In genomic region chr17:41390411-41390938, GRCh38 we compare ENCODE assay signal across 37 cellular contexts. TPM values are rescaled to one million over a fixed set of nuclear protein-coding genes. Genes with fewer than 3 reads are reported as not detected.
"Had no signal": no experiment of that assay in that cellular context is flagged by ENCODE, and none has a peak within 500 bp of the region (broad histone marks: within the 10 kb centered on the region; RNA-seq: fewer than 3 reads in every experiment).

No MANE protein-coding gene starts in this region.

- H3K4me1 ChIP-seq: ascending aorta had no signal

- H3K27me3 ChIP-seq: ascending aorta, cardiac muscle cell had no signal

- H3K36me3 Mint-ChIP-seq: activated naive CD8-positive, alpha-beta T cell treated with anti-CD3 and anti-CD28 coated beads, Interleukin-2, amount 10 ng/mL, durations not matched to agents 7 days and 5 days had no signal

- DNase-seq: activated CD4-positive, alpha-beta T cell treated with anti-CD3 and anti-CD28 coated beads for 1 hour; activated CD4-positive, alpha-beta T cell treated with anti-CD3 and anti-CD28 coated beads for 48 hours; activated CD4-positive, alpha-beta T cell treated with anti-CD3 and anti-CD28 coated beads, Interleukin-2, amount 50 U/mL, for 4 hours; activated CD4-positive, CD25-positive, alpha-beta regulatory T cell; activated CD8-positive, alpha-beta T cell treated with anti-CD3 and anti-CD28 coated beads for 36 hours; activated gamma-delta T cell; activated naive CD4-positive, alpha-beta T cell treated with Interleukin-2 at 50 U/mL for 16 hours; activated naive CD8-positive, alpha-beta T cell treated with anti-CD3 and anti-CD28 coated beads, Interleukin-2, amount 10 ng/mL, durations not matched to agents 7 days and 5 days; activated T-cell treated with anti-CD3 and anti-CD28 coated beads, Interleukin-2, amount 50 U/mL, for 1 hour; activated T-cell treated with anti-CD3 and anti-CD28 coated beads, Interleukin-2, amount 50 U/mL, for 72 hours; amygdala; MM.1S; MV-4-11; NCI-H1092; NCI-H1436 treated with DMSO at 0.1 percent for 48 hours; NCI-H1694 treated with DMSO at 0.1 percent for 48 hours; NCI-H2029; NCI-H345; NCI-H524 treated with DMSO at 0.1 percent for 48 hours; NCI-H748 treated with DMSO at 0.1 percent for 48 hours; NK-92 treated with Interleukin-12 subunit alpha and Interleukin-12 subunit beta, amount 100 ng/mL, for 24 hours; PC-9; Right ventricle myocardium superior; SW 1271; T-helper 1 cell; T-helper 2 cell; T-helper 9 cell; WERI-Rb-1 had no signal

- H3K4me3 Mint-ChIP-seq: activated CD8-positive, alpha-beta T cell treated with anti-CD3 and anti-CD28 coated beads for 36 hours; activated naive CD4-positive, alpha-beta T cell treated with anti-CD3 and anti-CD28 coated beads, Interleukin-2, amount 50 U/mL, for 24 hours; activated naive CD8-positive, alpha-beta T cell treated with anti-CD3 and anti-CD28 coated beads, Interleukin-2, amount 10 ng/mL, durations not matched to agents 7 days and 5 days; activated T-cell treated with anti-CD3 and anti-CD28 coated beads, Interleukin-2, amount 50 U/mL, for 72 hours; activated T-helper 17 cell treated with anti-CD3 and anti-CD28 coated beads, Interleukin-2, amount 50 U/mL, for 72 hours had no signal

- ATAC-seq: activated CD8-positive, alpha-beta T cell treated with anti-CD3 and anti-CD28 coated beads for 36 hours; activated T-cell treated with anti-CD3 and anti-CD28 coated beads, Interleukin-2, amount 50 U/mL, for 72 hours; activated T-helper 17 cell treated with anti-CD3 and anti-CD28 coated beads, Interleukin-2, amount 50 U/mL, for 72 hours had no signal

- H3K36me3 ChIP-seq: ascending aorta, cardiac muscle cell, WERI-Rb-1 had no signal

- H3K27ac Mint-ChIP-seq: activated CD8-positive, alpha-beta T cell treated with anti-CD3 and anti-CD28 coated beads for 36 hours; activated naive CD4-positive, alpha-beta T cell treated with anti-CD3 and anti-CD28 coated beads, Interleukin-2, amount 50 U/mL, for 24 hours; activated naive CD8-positive, alpha-beta T cell treated with anti-CD3 and anti-CD28 coated beads, Interleukin-2, amount 10 ng/mL, durations not matched to agents 7 days and 5 days; activated T-cell treated with anti-CD3 and anti-CD28 coated beads, Interleukin-2, amount 50 U/mL, for 72 hours; activated T-helper 17 cell treated with anti-CD3 and anti-CD28 coated beads, Interleukin-2, amount 50 U/mL, for 72 hours had no signal

- H3K27ac ChIP-seq: ascending aorta, cardiac muscle cell, KMS-11, PC-9, WERI-Rb-1 had no signal

- H3K4me3 ChIP-seq: ascending aorta, cardiac muscle cell, PC-9 had no signal

- H3K4me1 Mint-ChIP-seq: activated naive CD4-positive, alpha-beta T cell treated with anti-CD3 and anti-CD28 coated beads, Interleukin-2, amount 50 U/mL, for 24 hours; activated naive CD8-positive, alpha-beta T cell treated with anti-CD3 and anti-CD28 coated beads, Interleukin-2, amount 10 ng/mL, durations not matched to agents 7 days and 5 days had no signal

RNA-seq across cellular contexts. Expression of gene KRT31, which starts 6.9 kb away (rescaled TPM):
- total RNA-seq: activated CD8-positive, alpha-beta memory T cell treated with anti-CD3 and anti-CD28 coated beads for 36 hours; activated CD8-positive, alpha-beta T cell treated with anti-CD3 and anti-CD28 coated beads for 36 hours; activated naive CD8-positive, alpha-beta T cell treated with anti-CD3 and anti-CD28 coated beads, Interleukin-2, amount 10 ng/mL, durations not matched to agents 7 days and 5 days; activated T-cell treated with anti-CD3 and anti-CD28 coated beads, Interleukin-2, amount 50 U/mL, for 72 hours; activated T-helper 17 cell treated with anti-CD3 and anti-CD28 coated beads, Interleukin-2, amount 50 U/mL, for 72 hours; ascending aorta; cardiac muscle cell; LHCN-M2; NCI-H460; PC-9; Right ventricle myocardium superior had no signal
- polyA plus RNA-seq: adipose tissue, cardiac muscle cell had no signal

RNA-seq across cellular contexts. Expression of gene KRT34, which starts 8.4 kb away (rescaled TPM):
- total RNA-seq: activated CD8-positive, alpha-beta memory T cell treated with anti-CD3 and anti-CD28 coated beads for 36 hours; activated CD8-positive, alpha-beta T cell treated with anti-CD3 and anti-CD28 coated beads for 36 hours; activated naive CD8-positive, alpha-beta T cell treated with anti-CD3 and anti-CD28 coated beads, Interleukin-2, amount 10 ng/mL, durations not matched to agents 7 days and 5 days; activated T-cell treated with anti-CD3 and anti-CD28 coated beads, Interleukin-2, amount 50 U/mL, for 72 hours; activated T-helper 17 cell treated with anti-CD3 and anti-CD28 coated beads, Interleukin-2, amount 50 U/mL, for 72 hours; ascending aorta; cardiac muscle cell; Right ventricle myocardium superior had no signal
- polyA plus RNA-seq: cardiac muscle cell had no signal

RNA-seq across cellular contexts. Expression of gene KRT33B, which starts 20.9 kb away (rescaled TPM):
- total RNA-seq: activated CD8-positive, alpha-beta memory T cell treated with anti-CD3 and anti-CD28 coated beads for 36 hours; activated CD8-positive, alpha-beta T cell treated with anti-CD3 and anti-CD28 coated beads for 36 hours; activated naive CD8-positive, alpha-beta T cell treated with anti-CD3 and anti-CD28 coated beads, Interleukin-2, amount 10 ng/mL, durations not matched to agents 7 days and 5 days; activated T-cell treated with anti-CD3 and anti-CD28 coated beads, Interleukin-2, amount 50 U/mL, for 72 hours; activated T-helper 17 cell treated with anti-CD3 and anti-CD28 coated beads, Interleukin-2, amount 50 U/mL, for 72 hours; ascending aorta; cardiac muscle cell; LHCN-M2; NCI-H460; PC-9; Right ventricle myocardium superior had no signal
- polyA plus RNA-seq: adipose tissue, cardiac muscle cell had no signal

RNA-seq across cellular contexts. Expression of gene KRT37, which starts 33.9 kb away (rescaled TPM):
- total RNA-seq: activated CD8-positive, alpha-beta memory T cell treated with anti-CD3 and anti-CD28 coated beads for 36 hours; activated CD8-positive, alpha-beta T cell treated with anti-CD3 and anti-CD28 coated beads for 36 hours; activated naive CD8-positive, alpha-beta T cell treated with anti-CD3 and anti-CD28 coated beads, Interleukin-2, amount 10 ng/mL, durations not matched to agents 7 days and 5 days; activated T-cell treated with anti-CD3 and anti-CD28 coated beads, Interleukin-2, amount 50 U/mL, for 72 hours; activated T-helper 17 cell treated with anti-CD3 and anti-CD28 coated beads, Interleukin-2, amount 50 U/mL, for 72 hours; ascending aorta; cardiac muscle cell; LHCN-M2; NCI-H460; PC-9; Right ventricle myocardium superior had no signal
- polyA plus RNA-seq: adipose tissue, cardiac muscle cell had no signal

RNA-seq across cellular contexts. Expression of gene KRT33A, which starts 39.8 kb away (rescaled TPM):
- total RNA-seq: activated CD8-positive, alpha-beta memory T cell treated with anti-CD3 and anti-CD28 coated beads for 36 hours; activated CD8-positive, alpha-beta T cell treated with anti-CD3 and anti-CD28 coated beads for 36 hours; activated naive CD8-positive, alpha-beta T cell treated with anti-CD3 and anti-CD28 coated beads, Interleukin-2, amount 10 ng/mL, durations not matched to agents 7 days and 5 days; activated T-cell treated with anti-CD3 and anti-CD28 coated beads, Interleukin-2, amount 50 U/mL, for 72 hours; activated T-helper 17 cell treated with anti-CD3 and anti-CD28 coated beads, Interleukin-2, amount 50 U/mL, for 72 hours; ascending aorta; cardiac muscle cell; LHCN-M2; NCI-H460; PC-9; Right ventricle myocardium superior had no signal
- polyA plus RNA-seq: adipose tissue, cardiac muscle cell had no signal
